ENCODE assay signal across 9 cellular contexts in the genomic region with DNA sequence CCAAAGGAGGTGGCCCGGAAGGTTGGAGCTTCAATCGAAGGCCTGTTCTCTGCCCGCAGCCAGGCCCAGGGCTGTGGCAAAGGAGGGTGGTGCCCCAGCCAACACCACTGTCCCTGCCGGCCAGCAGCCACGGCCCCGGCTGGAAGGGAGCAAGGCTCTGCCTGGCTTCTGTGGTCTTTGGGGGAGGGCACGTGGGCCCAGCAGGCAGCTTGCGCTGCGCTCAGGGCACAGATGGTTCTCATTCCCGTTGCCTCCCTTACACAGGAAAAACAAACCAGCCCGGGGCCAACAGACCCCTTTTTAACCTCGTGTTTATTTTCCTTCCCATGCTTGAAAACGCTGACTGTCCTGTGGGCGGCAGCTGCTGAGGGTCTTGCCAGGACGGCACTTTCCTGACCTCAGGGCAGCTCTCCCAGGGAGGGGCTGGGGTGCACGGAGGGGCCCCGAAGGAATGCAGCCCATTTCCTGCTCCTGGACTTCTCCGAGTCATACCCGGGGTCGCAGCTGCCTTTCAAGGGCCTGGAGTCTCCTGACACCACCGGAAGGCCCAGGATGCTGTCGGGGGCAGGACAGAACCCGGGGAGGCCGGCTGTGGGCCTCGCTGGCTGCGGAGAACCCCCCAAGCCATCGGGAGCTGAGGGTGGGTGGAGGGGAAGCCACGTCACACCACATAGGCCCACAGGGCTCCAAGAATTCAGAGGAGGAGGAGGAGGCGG. TPM values are rescaled to one million over a fixed set of nuclear protein-coding genes. Genes with fewer than 3 reads are reported as not detected.
A peak's percentile ranks its signal among the peaks of the same experiment; 100 is the strongest.
DNase-seq lines count a peak whose midpoint lies in the region; ATAC-seq lines count a peak whose summit lies in the region.
"Had no signal": no experiment of that assay in that cellular context is flagged by ENCODE, and none has a peak within 500 bp of the region (broad histone marks: within the 10 kb centered on the region; RNA-seq: fewer than 3 reads in every experiment).

No MANE protein-coding gene starts in this region.

- H3K27ac Mint-ChIP-seq in naive B cell, result peak overlapping the region in 1 of 6 donors; percentile 47

- H3K4me1 ChIP-seq in endocrine pancreas (ENCODE audit: control insufficient read depth, insufficient read depth, low read length), result no peaks in the 10 kb centered on the region

- no peaks in the 10 kb centered on the region for H3K9me3 ChIP-seq in endocrine pancreas (ENCODE audit: control insufficient read depth, low read length)
- H3K9me3 ChIP-seq: pancreas had no signal

- no peaks in the 10 kb centered on the region for H3K9me3 Mint-ChIP-seq in naive B cell
- H3K9me3 Mint-ChIP-seq in activated T-cell treated with anti-CD3 and anti-CD28 coated beads, Interleukin-2, amount 50 U/mL, for 4 hours, result no peaks in the 10 kb centered on the region

- H3K27me3 ChIP-seq in endocrine pancreas (ENCODE audit: control insufficient read depth, insufficient read depth, low read length), result no peaks in the 10 kb centered on the region
- H3K27me3 ChIP-seq: pancreas had no signal

- H3K4me3 ChIP-seq in endocrine pancreas (ENCODE audit: control insufficient read depth, insufficient read depth, low read length), result no peak overlapping the region

- H3K9ac ChIP-seq in endocrine pancreas (ENCODE audit: control insufficient read depth, insufficient read depth, low read length), result peak overlapping the region; percentile 32

- ATAC-seq in naive B cell (ENCODE audit: low read depth in 2 of 2), result no peak
- no peak for ATAC-seq in HG02610 (IDR thresholded peaks at IDR 0.05; ENCODE audit: unreplicated experiment)
- no peak for ATAC-seq in activated T-cell treated with anti-CD3 and anti-CD28 coated beads, Interleukin-2, amount 50 U/mL, for 4 hours

- H3K27me3 Mint-ChIP-seq in naive B cell, result peaks cover 0 to 4% (median 0%) of the 10 kb centered on the region in 3 donors
- peaks cover 2% of the 10 kb centered on the region for H3K27me3 Mint-ChIP-seq in activated T-cell treated with anti-CD3 and anti-CD28 coated beads, Interleukin-2, amount 50 U/mL, for 4 hours (ENCODE audit: low read depth)

- peaks cover 4 to 9% (median 8%) of the 10 kb centered on the region in 3 donors for H3K4me1 Mint-ChIP-seq in naive B cell
- peaks cover 7% of the 10 kb centered on the region for H3K4me1 Mint-ChIP-seq in activated T-cell treated with anti-CD3 and anti-CD28 coated beads, Interleukin-2, amount 50 U/mL, for 4 hours (ENCODE audit: low read depth)

- peak; percentile 94 for DNase-seq in AG08396 (ENCODE audit: low spot score)
- peak; percentile 77 for DNase-seq in NCI-H2171 (lab: John Stamatoyannopoulos, UW)
- DNase-seq in naive B cell, result no peak
- no peak for DNase-seq in occipital lobe (lab: John Stamatoyannopoulos, UW)
- DNase-seq in activated CD8-positive, alpha-beta memory T cell treated with anti-CD3 and anti-CD28 coated beads for 24 hours, result no peak
- no peak for DNase-seq in activated T-cell treated with anti-CD3 and anti-CD28 coated beads, Interleukin-2, amount 50 U/mL, for 4 hours

- peak overlapping the region; percentile 9 to 87 (median 76) for H3K4me3 Mint-ChIP-seq in naive B cell
- H3K4me3 Mint-ChIP-seq in activated T-cell treated with anti-CD3 and anti-CD28 coated beads, Interleukin-2, amount 50 U/mL, for 4 hours, result no peak overlapping the region

- no peaks in the 10 kb centered on the region for H3K36me3 Mint-ChIP-seq in naive B cell
- H3K36me3 Mint-ChIP-seq in activated T-cell treated with anti-CD3 and anti-CD28 coated beads, Interleukin-2, amount 50 U/mL, for 4 hours (ENCODE audit: insufficient read depth), result no peaks in the 10 kb centered on the region

- H3K36me3 ChIP-seq in endocrine pancreas (ENCODE audit: control insufficient read depth, insufficient read depth, low read length), result no peaks in the 10 kb centered on the region
- H3K36me3 ChIP-seq: pancreas had no signal

RNA-seq across cellular contexts. Expression of gene GPSM1, which starts 1.1 kb away (rescaled TPM):
- 1 to 10 TPM in 2 of 6 donors, under 1 TPM in 3, not detected in 1; 0.69 to 1.6 (median 0.94) TPM for polyA plus RNA-seq in naive B cell (ENCODE audit: low read depth in 6 of 6)
- 73.6 TPM for total RNA-seq in occipital lobe
- total RNA-seq in activated T-cell treated with anti-CD3 and anti-CD28 coated beads, Interleukin-2, amount 50 U/mL, for 4 hours, result 10 to 100 TPM; 12.8 to 13.6 (median 13.4) TPM

RNA-seq across cellular contexts. Expression of gene CCDC187, which starts 22.3 kb away (rescaled TPM):
- polyA plus RNA-seq in naive B cell (ENCODE audit: low read depth in 6 of 6), result 1 to 10 TPM in 3 of 6 donors, under 1 TPM in 3; 0.38 to 4.3 (median 1.5) TPM
- total RNA-seq in occipital lobe, result under 0.01 TPM
- under 1 TPM in 1 of 3 donors, not detected in 2; 0.11 TPM for total RNA-seq in activated T-cell treated with anti-CD3 and anti-CD28 coated beads, Interleukin-2, amount 50 U/mL, for 4 hours

RNA-seq across cellular contexts. Expression of gene DNLZ, which starts 37.3 kb away (rescaled TPM):
- polyA plus RNA-seq in naive B cell (ENCODE audit: low read depth in 6 of 6), result 10 to 100 TPM; 42.2 to 93.0 (median 57.2) TPM
- total RNA-seq in occipital lobe, result 4.1 TPM
- 10 to 100 TPM; 75.5 to 82.7 (median 75.5) TPM for total RNA-seq in activated T-cell treated with anti-CD3 and anti-CD28 coated beads, Interleukin-2, amount 50 U/mL, for 4 hours

RNA-seq across cellular contexts. Expression of gene CARD9, which starts 47.2 kb away (rescaled TPM):
- polyA plus RNA-seq in naive B cell (ENCODE audit: low read depth in 6 of 6), result under 1 TPM in 5 of 6 donors, not detected in 1; 0.16 to 0.52 (median 0.33) TPM
- 0.47 TPM for total RNA-seq in occipital lobe
- 1 to 10 TPM; 1.4 to 3.4 (median 2.4) TPM for total RNA-seq in activated T-cell treated with anti-CD3 and anti-CD28 coated beads, Interleukin-2, amount 50 U/mL, for 4 hours

Comparison
In these comparisons a context has a peak if more than half of its experiments do, and no peak if none do; other contexts are left out.
1. DNase-seq: peak in AG08396 (single experiment) and NCI-H2171 (single experiment); none in naive B cell (single experiment), occipital lobe (single experiment), activated CD8-positive, alpha-beta memory T cell treated with anti-CD3 and anti-CD28 coated beads for 24 hours (single experiment) and activated T-cell treated with anti-CD3 and anti-CD28 coated beads, Interleukin-2, amount 50 U/mL, for 4 hours (single experiment).
2. RNA of gene DNLZ, which starts 37.3 kb away (total RNA-seq): 75.5 to 82.7 TPM in activated T-cell treated with anti-CD3 and anti-CD28 coated beads, Interleukin-2, amount 50 U/mL, for 4 hours; 4.1 TPM in occipital lobe (single experiment); every median in the first group is over 10 times any median in the second.